26 cellular contexts compared by ENCODE assay signal in genomic region chr7:40356871-40357676, GRCh38.
DNase-seq lines count a peak whose midpoint lies in the region; ATAC-seq, FAIRE-seq and TF ChIP-seq lines count a peak whose summit lies in the region.
"Had no signal": no experiment of that assay in that cellular context is flagged by ENCODE, and none has a peak within 500 bp of the region (broad histone marks: within the 10 kb centered on the region; RNA-seq: fewer than 3 reads in every experiment).

No MANE protein-coding gene starts in this region.

- H3K9ac ChIP-seq in mammary epithelial cell (ENCODE audit: insufficient read depth, low read length) (no peak overlapping the region), astrocyte (ENCODE audit: low read length) (no peak overlapping the region)

- POLR2A ChIA-PET in MCF 10A (lab: Yijun Ruan, JAX) = interaction anchor here (0.7 kb wide), 1 partner anchor 1069 kb away, joined by 4 read pairs; no protein-coding TSS in a partner anchor

- H3K36me3 Mint-ChIP-seq in MCF 10A (ENCODE audit: insufficient read depth, unreplicated experiment) (no peaks in the 10 kb centered on the region), astrocyte (ENCODE audit: low read depth, unreplicated experiment) (peaks cover 3% of the 10 kb centered on the region)

- H3K4me1 Mint-ChIP-seq in MCF 10A (ENCODE audit: insufficient read depth, unreplicated experiment) = no peaks in the 10 kb centered on the region
- H3K4me1 Mint-ChIP-seq in astrocyte (ENCODE audit: low read depth, unreplicated experiment) = peaks cover 16% of the 10 kb centered on the region
- H3K4me1 Mint-ChIP-seq: activated naive CD8-positive, alpha-beta T cell treated with anti-CD3 and anti-CD28 coated beads, Interleukin-2, amount 50 U/mL, for 24 hours; IgD-negative memory B cell had no signal

- H3K27ac Mint-ChIP-seq in MCF 10A (ENCODE audit: low read depth, unreplicated experiment) (no peak overlapping the region), astrocyte (ENCODE audit: unreplicated experiment) (peak overlapping the region; percentile 82)
- H3K27ac Mint-ChIP-seq: activated naive CD8-positive, alpha-beta T cell treated with anti-CD3 and anti-CD28 coated beads, Interleukin-2, amount 50 U/mL, for 24 hours; activated T-helper 2 cell treated with anti-CD3 and anti-CD28 coated beads, Interferon-gamma antibody, Interleukin-2, Interleukin-4, amounts not matched to agents 10 μg/mL and 5 μg/mL and 100 μg/mL, durations not matched to agents 14 hours and 24 hours and 36 hours; IgD-negative memory B cell had no signal

- dilution Hi-C loops in mammary epithelial cell (cut with HindIII; ENCODE audit: low sequenced_read_pairs) = no loop called here

- 86% methylated on average over 6 of the region's 6 CpGs for WGBS in mammary epithelial cell (ENCODE audit: low coverage, missing lambda C conversion rate)

- H3K4me2 ChIP-seq in mammary epithelial cell (ENCODE audit: insufficient read depth, low read depth, low read length) (no peak overlapping the region), astrocyte (ENCODE audit: low read length) (no peak overlapping the region)

- no peaks in the 10 kb centered on the region for H3K36me3 ChIP-seq in mammary epithelial cell (ENCODE audit: insufficient read depth, low read length)
- no peaks in the 10 kb centered on the region for H3K36me3 ChIP-seq in astrocyte (ENCODE audit: insufficient read depth, low read length)
- H3K36me3 ChIP-seq: cardiac muscle cell, tibial artery had no signal

- no peak for ATAC-seq in GM21529 (IDR thresholded peaks at IDR 0.05; ENCODE audit: unreplicated experiment)
- ATAC-seq: activated naive CD8-positive, alpha-beta T cell treated with anti-CD3 and anti-CD28 coated beads, Interleukin-2, amount 50 U/mL, for 24 hours had no signal

- H3K9me3 Mint-ChIP-seq in MCF 10A (ENCODE audit: unreplicated experiment) = no peaks in the 10 kb centered on the region
- H3K9me3 Mint-ChIP-seq in astrocyte (ENCODE audit: unreplicated experiment) = peaks cover 4% of the 10 kb centered on the region
- H3K9me3 Mint-ChIP-seq: activated naive CD8-positive, alpha-beta T cell treated with anti-CD3 and anti-CD28 coated beads, Interleukin-2, amount 50 U/mL, for 24 hours; activated T-helper 2 cell treated with anti-CD3 and anti-CD28 coated beads, Interferon-gamma antibody, Interleukin-2, Interleukin-4, amounts not matched to agents 10 μg/mL and 5 μg/mL and 100 μg/mL, durations not matched to agents 14 hours and 24 hours and 36 hours had no signal

- H3K27me3 Mint-ChIP-seq in MCF 10A (ENCODE audit: insufficient read depth, unreplicated experiment) (no peaks in the 10 kb centered on the region), astrocyte (ENCODE audit: low read depth, unreplicated experiment) (no peaks in the 10 kb centered on the region)

- CTCF ChIA-PET in MCF 10A (lab: Yijun Ruan, JAX) (no interaction called here), mammary epithelial cell (lab: Charles Lee; ENCODE audit: low non-redundant PET) (no interaction called here)

- H3K9me3 ChIP-seq in mammary epithelial cell (replicated peaks; ENCODE audit: insufficient read depth, low read length) = no peaks in the 10 kb centered on the region
- no peaks in the 10 kb centered on the region for H3K9me3 ChIP-seq in astrocyte (ENCODE audit: insufficient read depth, low read depth, low read length)
- H3K9me3 ChIP-seq: tibial artery had no signal

- in situ Hi-C loops in mammary epithelial cell (cut with MboI; ENCODE audit: low sequenced_read_pairs in 2 of 2) = no loop called here
- in situ Hi-C loops in ACHN (cut with HindIII; ENCODE audit: low pct_ligation_motif_present, low pct_unique_long_range_greater_than_20kb, low sequenced_read_pairs) = no loop called here

- no peak overlapping the region for H3K4me3 Mint-ChIP-seq in MCF 10A (ENCODE audit: unreplicated experiment)
- H3K4me3 Mint-ChIP-seq in astrocyte (ENCODE audit: unreplicated experiment) = no peak overlapping the region
- H3K4me3 Mint-ChIP-seq: activated naive CD8-positive, alpha-beta T cell treated with anti-CD3 and anti-CD28 coated beads, Interleukin-2, amount 50 U/mL, for 24 hours; IgD-negative memory B cell had no signal

- H3K79me2 ChIP-seq in mammary epithelial cell (ENCODE audit: insufficient read depth, low read length) (no peaks in the 10 kb centered on the region), astrocyte (ENCODE audit: insufficient read depth, low read length) (no peaks in the 10 kb centered on the region)

- H3K4me3 ChIP-seq in mammary epithelial cell (replicated peaks in 1 of 3; ENCODE audit: insufficient read depth in 1 of 3, low read depth in 2 of 3, low read length in 3 of 3) (no peak overlapping the region), astrocyte (ENCODE audit: insufficient read depth, low read depth, low read length) (no peak overlapping the region), fibroblast of pulmonary artery (replicated peaks; ENCODE audit: low read depth, low read length) (no peak overlapping the region)
- H3K4me3 ChIP-seq: cardiac muscle cell, tibial artery had no signal

- H4K20me1 ChIP-seq in mammary epithelial cell (ENCODE audit: insufficient read depth, low read length) (no peaks in the 10 kb centered on the region), astrocyte (ENCODE audit: insufficient read depth, low read length) (no peaks in the 10 kb centered on the region)

- H2AFZ ChIP-seq in mammary epithelial cell (ENCODE audit: low read depth, low read length) (no peak overlapping the region), astrocyte (ENCODE audit: low read depth, low read length) (no peak overlapping the region)

- TF ChIP-seq CTCF in MCF 10A (IDR thresholded peaks at IDR 0.05; ENCODE audit: unreplicated experiment) (no peak), mammary epithelial cell (conservative IDR thresholded peaks at IDR 0.05 in 1 of 2, IDR thresholded peaks at IDR 0.05 in 1 of 2; ENCODE audit: extremely low read depth in 1 of 2, insufficient read depth in 1 of 2, low read depth in 1 of 2, low read length in 2 of 2) (no peak), astrocyte (IDR thresholded peaks at IDR 0.05; ENCODE audit: insufficient read depth, low read depth, low read length) (no peak), fibroblast of pulmonary artery (IDR thresholded peaks at IDR 0.05; ENCODE audit: low read length, missing control alignments) (no peak)

- DNase-seq in MCF 10A (ENCODE audit: unreplicated experiment) (peak; percentile 5), mammary epithelial cell (no peak), astrocyte (ENCODE audit: low read depth) (peak; percentile 48), fibroblast of pulmonary artery (ENCODE audit: low read depth) (peak; percentile 23), retina (no peak), NCI-H1417 (lab: John Stamatoyannopoulos, UW) (no peak), ACHN (no peak)
- DNase-seq: activated CD4-positive, alpha-beta T cell treated with anti-CD3 and anti-CD28 coated beads, Interleukin-2, amount 50 U/mL, for 4 hours; activated CD8-positive, alpha-beta memory T cell treated with anti-CD3 and anti-CD28 coated beads, Interleukin-2, amount 50 U/mL, for 4 hours; activated naive CD8-positive, alpha-beta T cell treated with anti-CD3 and anti-CD28 coated beads, Interleukin-2, amount 50 U/mL, for 24 hours; COR-L47; DND-41; islet precursor cell; MM.1S; NCI-H1436; NCI-H2107; NCI-H510A treated with DMSO at 0.1 percent for 48 hours; stimulated activated CD4-positive, alpha-beta T cell treated with anti-CD3 and anti-CD28 coated beads, Interleukin-4, amount 100 ng/mL, for 1 hour; stimulated activated naive CD4-positive, alpha-beta T cell treated with Interleukin-2 at 50 U/mL for 16 hours; tibial artery had no signal

- H3K27ac ChIP-seq in mammary epithelial cell (ENCODE audit: insufficient read depth, low read depth, low read length) (no peak overlapping the region), astrocyte (ENCODE audit: low read depth, low read length) (no peak overlapping the region)
- H3K27ac ChIP-seq: 22Rv1, cardiac muscle cell had no signal

- intact Hi-C loops in MCF 10A (cut with micrococcal nuclease) = no loop called here
- intact Hi-C loops in mammary epithelial cell (cut with micrococcal nuclease) = no loop called here

- no TSS peak for BruUV-seq in MCF 10A (replicated peaks; lab: Mats Ljungman, UMichigan)
- no TSS peak for BruUV-seq in mammary epithelial cell (replicated peaks; lab: Mats Ljungman, UMichigan)

- H3K27me3 ChIP-seq in mammary epithelial cell (ENCODE audit: insufficient read depth, low read length) = no peaks in the 10 kb centered on the region
- no peaks in the 10 kb centered on the region for H3K27me3 ChIP-seq in astrocyte (ENCODE audit: insufficient read depth, low read length)
- H3K27me3 ChIP-seq: cardiac muscle cell, tibial artery had no signal

- FAIRE-seq in astrocyte (lab: Jason Lieb, UNC) = peak; percentile 49
- FAIRE-seq: GM19239 had no signal

- H3K4me1 ChIP-seq in mammary epithelial cell (ENCODE audit: insufficient read depth, low read length) (no peaks in the 10 kb centered on the region), astrocyte (ENCODE audit: insufficient read depth, low read length) (no peaks in the 10 kb centered on the region)

Comparison
In these comparisons a context has a peak if more than half of its experiments do, and no peak if none do; other contexts are left out.
1. DNase-seq: peak in MCF 10A (single experiment), astrocyte (single experiment) and fibroblast of pulmonary artery (single experiment); none in mammary epithelial cell (single experiment), retina (single experiment), NCI-H1417 (0 of 3) and ACHN (single experiment).